Comparison of ENCODE assay signal across 8 cellular contexts in genomic region chr1:154607748-154608521, GRCh38. TPM values are rescaled to one million over a fixed set of nuclear protein-coding genes. Genes with fewer than 3 reads are reported as not detected.
DNase-seq lines count a peak whose midpoint lies in the region; ATAC-seq and TF ChIP-seq lines count a peak whose summit lies in the region.

TSS of gene ADAR (minus strand) at chr1:154608186. CDS start at chr1:154608006, 180 bp downstream.

- H3K27ac ChIP-seq in ascending aorta = peak within 1 kb of the TSS; percentile 96

- no peak for TF ChIP-seq CTCF in GM12875 (IDR thresholded peaks at IDR 0.05; ENCODE audit: borderline replicate concordance, insufficient read depth, low read depth, low read length)
- TF ChIP-seq CTCF in ascending aorta (IDR thresholded peaks at IDR 0.05) = no peak

- H3K27me3 ChIP-seq in ascending aorta = no peaks in the 10 kb centered on the region

- H3K4me3 ChIP-seq in GM12875 (ENCODE audit: low read depth, low read length) = peak within 1 kb of the TSS; percentile 85
- peak within 1 kb of the TSS; percentile 73 to 95 for H3K4me3 ChIP-seq in ascending aorta

- peak; percentile 27 for DNase-seq in NCI-H146 treated with DMSO at 0.1 percent for 48 hours (lab: John Stamatoyannopoulos, UW; ENCODE audit: unreplicated experiment)
- DNase-seq in T-helper 22 cell (ENCODE audit: low read depth) = peak; percentile 86
- DNase-seq in ascending aorta (ENCODE audit: low spot score in 2 of 2) = peak; percentile 68 to 97
- peak; percentile 86 for DNase-seq in hepatic stellate cell (ENCODE audit: low spot score)
- DNase-seq in retina = peak; percentile 84
- no peak for DNase-seq in cortex of kidney (lab: John Stamatoyannopoulos, UW)

- ATAC-seq in HG02798 (IDR thresholded peaks at IDR 0.05; ENCODE audit: poor library complexity, unreplicated experiment) = peak; percentile 81

- H3K4me1 ChIP-seq in ascending aorta = peaks cover 0 to 24% of the 10 kb centered on the region in 2 donors

- intact Hi-C loops in ascending aorta (cut with DNase I) = loop anchor here (1.0 to 2.0 kb wide), 3 partner anchors 19 to 387 kb away; partner anchors contain the start of gene UBAP2L

- no peaks in the 10 kb centered on the region for H3K36me3 ChIP-seq in ascending aorta

- H3K9me3 ChIP-seq in ascending aorta = no peaks in the 10 kb centered on the region

RNA-seq across cellular contexts. Expression of gene ADAR, which starts in this region (rescaled TPM):
- 65.3 TPM for total RNA-seq in ascending aorta
